1 cellular context compared by ENCODE assay signal in the genomic region with DNA sequence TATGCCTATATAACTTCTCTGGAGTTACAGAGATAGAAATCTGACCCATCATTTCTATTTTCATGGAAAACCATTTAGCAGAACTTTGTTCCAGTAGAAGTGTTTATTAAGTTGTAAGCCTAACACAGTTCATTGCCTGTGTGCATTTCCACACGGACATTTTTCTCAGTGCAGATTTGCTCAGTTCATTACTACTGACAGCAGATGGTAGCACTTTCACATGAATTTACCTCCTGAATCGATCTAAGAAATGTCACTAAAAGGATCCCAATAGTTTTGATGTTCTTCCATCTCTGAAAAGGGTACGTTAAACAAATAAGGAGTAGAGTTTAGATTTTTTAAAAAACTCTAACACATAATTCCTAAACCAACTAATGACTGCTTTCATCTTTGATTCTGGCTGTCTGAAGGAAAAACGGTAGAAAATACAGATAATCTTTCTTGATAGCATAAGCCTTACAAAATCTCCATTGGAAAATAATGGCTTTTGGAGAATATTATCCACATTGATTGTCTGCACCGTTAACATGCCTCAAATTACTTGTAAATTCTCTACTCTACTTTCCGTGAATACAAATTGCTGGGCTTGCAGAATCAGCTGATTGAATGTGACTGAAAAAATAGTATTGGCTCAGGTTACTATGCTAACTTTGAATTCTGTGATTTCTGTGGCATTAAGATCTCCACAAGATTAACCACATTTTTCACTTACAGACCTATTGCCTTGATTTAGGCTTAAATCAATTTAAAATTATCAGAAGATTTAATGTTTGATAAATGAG.
TF ChIP-seq lines count a peak whose summit lies in the region.

No MANE protein-coding gene starts in this region.

TF ChIP-seq in neural cell, 6 proteins besides CTCF, POLR2A, EP300 and RAD21 (continued from another document):
- TF ChIP-seq, protein P1, sequence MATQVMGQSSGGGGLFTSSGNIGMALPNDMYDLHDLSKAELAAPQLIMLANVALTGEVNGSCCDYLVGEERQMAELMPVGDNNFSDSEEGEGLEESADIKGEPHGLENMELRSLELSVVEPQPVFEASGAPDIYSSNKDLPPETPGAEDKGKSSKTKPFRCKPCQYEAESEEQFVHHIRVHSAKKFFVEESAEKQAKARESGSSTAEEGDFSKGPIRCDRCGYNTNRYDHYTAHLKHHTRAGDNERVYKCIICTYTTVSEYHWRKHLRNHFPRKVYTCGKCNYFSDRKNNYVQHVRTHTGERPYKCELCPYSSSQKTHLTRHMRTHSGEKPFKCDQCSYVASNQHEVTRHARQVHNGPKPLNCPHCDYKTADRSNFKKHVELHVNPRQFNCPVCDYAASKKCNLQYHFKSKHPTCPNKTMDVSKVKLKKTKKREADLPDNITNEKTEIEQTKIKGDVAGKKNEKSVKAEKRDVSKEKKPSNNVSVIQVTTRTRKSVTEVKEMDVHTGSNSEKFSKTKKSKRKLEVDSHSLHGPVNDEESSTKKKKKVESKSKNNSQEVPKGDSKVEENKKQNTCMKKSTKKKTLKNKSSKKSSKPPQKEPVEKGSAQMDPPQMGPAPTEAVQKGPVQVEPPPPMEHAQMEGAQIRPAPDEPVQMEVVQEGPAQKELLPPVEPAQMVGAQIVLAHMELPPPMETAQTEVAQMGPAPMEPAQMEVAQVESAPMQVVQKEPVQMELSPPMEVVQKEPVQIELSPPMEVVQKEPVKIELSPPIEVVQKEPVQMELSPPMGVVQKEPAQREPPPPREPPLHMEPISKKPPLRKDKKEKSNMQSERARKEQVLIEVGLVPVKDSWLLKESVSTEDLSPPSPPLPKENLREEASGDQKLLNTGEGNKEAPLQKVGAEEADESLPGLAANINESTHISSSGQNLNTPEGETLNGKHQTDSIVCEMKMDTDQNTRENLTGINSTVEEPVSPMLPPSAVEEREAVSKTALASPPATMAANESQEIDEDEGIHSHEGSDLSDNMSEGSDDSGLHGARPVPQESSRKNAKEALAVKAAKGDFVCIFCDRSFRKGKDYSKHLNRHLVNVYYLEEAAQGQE (IDR thresholded peaks at IDR 0.05; ENCODE audit: borderline replicate concordance), result no peak
